ENCODE assay signal across 20 cellular contexts in the genomic region with DNA sequence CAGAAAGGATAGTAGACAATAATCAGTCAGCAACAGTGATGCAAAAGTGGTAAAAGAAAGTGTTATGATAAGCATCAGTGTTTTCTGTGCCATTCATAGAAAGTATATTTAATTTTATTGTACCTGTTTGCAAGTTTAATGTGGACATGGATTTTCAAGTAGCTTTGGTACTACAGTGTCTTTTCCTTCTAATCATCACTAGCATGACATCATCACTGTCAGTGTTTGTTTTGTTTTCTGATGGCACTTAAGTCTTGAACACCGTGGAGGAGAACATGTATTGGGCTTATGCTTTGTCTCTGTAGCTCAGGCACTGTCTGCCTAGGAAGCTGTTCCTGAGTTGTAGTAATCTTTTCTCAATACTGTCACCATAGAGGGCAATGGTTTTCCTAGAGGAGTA. TPM values are rescaled to one million over a fixed set of nuclear protein-coding genes. Genes with fewer than 3 reads are reported as not detected.
DNase-seq lines count a peak whose midpoint lies in the region; ATAC-seq and TF ChIP-seq lines count a peak whose summit lies in the region.
"Had no signal": no experiment of that assay in that cellular context is flagged by ENCODE, and none has a peak within 500 bp of the region (broad histone marks: within the 10 kb centered on the region; RNA-seq: fewer than 3 reads in every experiment).

No MANE protein-coding gene starts in this region.

- H3K4me1 ChIP-seq in right cardiac atrium (ENCODE audit: control insufficient read depth, insufficient read depth, low read length): no peaks in the 10 kb centered on the region
- H3K4me1 ChIP-seq: ascending aorta, BLaER1 had no signal

- H3K9me3 ChIP-seq in right cardiac atrium (ENCODE audit: control insufficient read depth, low read length): no peaks in the 10 kb centered on the region
- H3K9me3 ChIP-seq: ascending aorta, BLaER1, heart left ventricle had no signal

- in situ Hi-C loops in G401 (cut with HindIII; ENCODE audit: low sequenced_read_pairs): no loop called here
- in situ Hi-C loops in GM13976 (cut with MboI; ENCODE audit: low sequenced_read_pairs, unreplicated experiment): no loop called here

- H3K27ac ChIP-seq in right cardiac atrium (ENCODE audit: low read length): no peak overlapping the region
- H3K27ac ChIP-seq: ascending aorta, BLaER1, heart left ventricle, SK-N-MC, WERI-Rb-1 had no signal

- H3K4me3 ChIP-seq in right cardiac atrium (ENCODE audit: low read length) (no peak overlapping the region), choroid plexus epithelial cell (ENCODE audit: low read depth, low read length) (no peak overlapping the region)
- H3K4me3 ChIP-seq: ascending aorta, BLaER1, heart left ventricle, SK-N-MC had no signal

- intact Hi-C loops in left ventricle myocardium superior (cut with micrococcal nuclease): no loop called here
- intact Hi-C loops in right cardiac atrium (cut with DNase I): loop anchor here in 1 of 4 donors (5.0 kb wide), 1 partner anchor 248 kb away; no protein-coding TSS in a partner anchor

- peak; percentile 56 for ATAC-seq in left ventricle myocardium superior
- no peak for ATAC-seq in right cardiac atrium
- ATAC-seq in HG03439 (IDR thresholded peaks at IDR 0.05; ENCODE audit: unreplicated experiment): no peak
- ATAC-seq: left lobe of liver had no signal

- TF ChIP-seq CTCF in choroid plexus epithelial cell (conservative IDR thresholded peaks at IDR 0.05; ENCODE audit: low read depth, low read length) (no peak), GM13976 (IDR thresholded peaks at IDR 0.05; ENCODE audit: borderline replicate concordance, control extremely low read depth, extremely low read depth, insufficient read depth, missing control alignments) (no peak)

- 8% methylated on average over 1 of the region's 1 CpG for WGBS in right cardiac atrium

- no peaks in the 10 kb centered on the region for H3K27me3 ChIP-seq in right cardiac atrium (ENCODE audit: control insufficient read depth, insufficient read depth)
- H3K27me3 ChIP-seq: ascending aorta, BLaER1, heart left ventricle had no signal

- no peak for DNase-seq in left ventricle myocardium superior
- no peak for DNase-seq in right cardiac atrium
- peak; percentile 59 for DNase-seq in NCI-H345 (lab: John Stamatoyannopoulos, UW)
- DNase-seq in choroid plexus epithelial cell (ENCODE audit: low read depth): peak; percentile 24
- DNase-seq in G401 (ENCODE audit: low spot score): no peak
- no peak for DNase-seq in NCI-H446 treated with DMSO at 0.1 percent for 48 hours (lab: John Stamatoyannopoulos, UW)
- no peak for DNase-seq in GM13976 (ENCODE audit: low spot score)
- DNase-seq: activated CD4-positive, alpha-beta T cell treated with anti-CD3 and anti-CD28 coated beads, Interleukin-2, amount 50 U/mL, for 48 hours; activated naive CD4-positive, alpha-beta T cell treated with Interleukin-2 at 50 U/mL for 16 hours; GDM1; heart left ventricle; NCI-H1092 treated with DMSO at 0.1 percent for 48 hours; NCI-H2081 treated with DMSO at 0.1 percent for 48 hours; stimulated activated CD8-positive, alpha-beta memory T cell treated with anti-CD3 and anti-CD28 coated beads, Interleukin-4, amount 100 ng/mL, for 48 hours; WERI-Rb-1 had no signal

RNA-seq across cellular contexts. Expression of a gene that starts 41.9 kb away (rescaled TPM):
- total RNA-seq in left ventricle myocardium superior: 60.2 TPM
- 10 to 100 TPM; 64.4 to 73.6 (median 65.0) TPM for total RNA-seq in right cardiac atrium
- 29.4 TPM for polyA plus RNA-seq in right cardiac atrium
- total RNA-seq in G401 (2014; rRNA removed; shearing (Covaris generic)): 35.4 and 60.6 TPM in 2 replicates

Comparison
In these comparisons a context has a peak if more than half of its experiments do, and no peak if none do; other contexts are left out.
1. DNase-seq: peak in NCI-H345 (single experiment) and choroid plexus epithelial cell (single experiment); none in left ventricle myocardium superior (single experiment), right cardiac atrium (0 of 3), G401 (single experiment), NCI-H446 treated with DMSO at 0.1 percent for 48 hours (single experiment) and GM13976 (single experiment).